ENCODE assay signal across 10 cellular contexts in genomic region chr4:3040447-3041191, GRCh38. TPM values are rescaled to one million over a fixed set of nuclear protein-coding genes. Genes with fewer than 3 reads are reported as not detected.
DNase-seq lines count a peak whose midpoint lies in the region; ATAC-seq and TF ChIP-seq lines count a peak whose summit lies in the region.
"Had no signal": no experiment of that assay in that cellular context is flagged by ENCODE, and none has a peak within 500 bp of the region (broad histone marks: within the 10 kb centered on the region; RNA-seq: fewer than 3 reads in every experiment).

No MANE protein-coding gene starts in this region.

- H3K9me3 Mint-ChIP-seq in activated T-helper 17 cell treated with anti-CD3 and anti-CD28 coated beads, Interleukin-2, amount 50 U/mL, for 72 hours = no peaks in the 10 kb centered on the region

- ATAC-seq in GM21825 (IDR thresholded peaks at IDR 0.05; ENCODE audit: unreplicated experiment) = peak; percentile 32
- no peak for ATAC-seq in activated T-helper 17 cell treated with anti-CD3 and anti-CD28 coated beads, Interleukin-2, amount 50 U/mL, for 72 hours (replicated peaks)

- in situ Hi-C loops in GM13977 (cut with MboI; ENCODE audit: low pct_unique_long_range_greater_than_20kb, low sequenced_read_pairs, unreplicated experiment) = no loop called here

- H3K4me1 Mint-ChIP-seq in activated T-helper 17 cell treated with anti-CD3 and anti-CD28 coated beads, Interleukin-2, amount 50 U/mL, for 72 hours = peaks cover 26% of the 10 kb centered on the region

- no peak overlapping the region for H3K27ac Mint-ChIP-seq in activated T-helper 17 cell treated with anti-CD3 and anti-CD28 coated beads, Interleukin-2, amount 50 U/mL, for 72 hours

- peak; percentile 56 for DNase-seq in GM13977 (ENCODE audit: low spot score)
- DNase-seq in posterior vena cava (ENCODE audit: low spot score) = peak; percentile 78
- DNase-seq in iPS-NIHi7 (ENCODE audit: extremely low spot score) = no peak
- DNase-seq in NCI-H2171 treated with DMSO at 0.1 percent for 48 hours (lab: John Stamatoyannopoulos, UW) = no peak
- DNase-seq in activated CD4-positive, alpha-beta T cell treated with anti-CD3 and anti-CD28 coated beads for 4 hours = no peak
- DNase-seq in hippocampal formation (lab: John Stamatoyannopoulos, UW) = no peak
- DNase-seq: NCI-H1436 treated with DMSO at 0.1 percent for 48 hours had no signal

- H3K27me3 Mint-ChIP-seq in activated T-helper 17 cell treated with anti-CD3 and anti-CD28 coated beads, Interleukin-2, amount 50 U/mL, for 72 hours = peaks cover 7% of the 10 kb centered on the region

- H3K4me3 Mint-ChIP-seq in activated T-helper 17 cell treated with anti-CD3 and anti-CD28 coated beads, Interleukin-2, amount 50 U/mL, for 72 hours = peak overlapping the region; percentile 82

- intact Hi-C loops in posterior vena cava (cut with DNase I) = no loop called here

- H3K36me3 Mint-ChIP-seq in activated T-helper 17 cell treated with anti-CD3 and anti-CD28 coated beads, Interleukin-2, amount 50 U/mL, for 72 hours (ENCODE audit: low read depth) = no peaks in the 10 kb centered on the region

- no peak for TF ChIP-seq CTCF in GM13977 (IDR thresholded peaks at IDR 0.05; ENCODE audit: extremely low read depth, insufficient read depth, missing control alignments)

RNA-seq across cellular contexts. Expression of gene HTT-AS, which starts 33.7 kb away (rescaled TPM):
- total RNA-seq in activated T-helper 17 cell treated with anti-CD3 and anti-CD28 coated beads, Interleukin-2, amount 50 U/mL, for 72 hours = not detected
- total RNA-seq in posterior vena cava = not detected
- total RNA-seq: glomerular endothelial cell had no signal

RNA-seq across cellular contexts. Expression of gene HTT, which starts 33.9 kb away (rescaled TPM):
- total RNA-seq in activated T-helper 17 cell treated with anti-CD3 and anti-CD28 coated beads, Interleukin-2, amount 50 U/mL, for 72 hours = 10 to 100 TPM; 58.2 to 63.4 TPM
- 10 to 100 TPM; 47.4 to 49.0 TPM for total RNA-seq in posterior vena cava

Comparison
In these comparisons a context has a peak if more than half of its experiments do, and no peak if none do; other contexts are left out.
1. DNase-seq: peak in GM13977 (single experiment) and posterior vena cava (single experiment); none in iPS-NIHi7 (single experiment), NCI-H2171 treated with DMSO at 0.1 percent for 48 hours (single experiment), activated CD4-positive, alpha-beta T cell treated with anti-CD3 and anti-CD28 coated beads for 4 hours (0 of 2) and hippocampal formation (0 of 2).